Comparison of ENCODE assay signal across 8 cellular contexts in the genomic region with DNA sequence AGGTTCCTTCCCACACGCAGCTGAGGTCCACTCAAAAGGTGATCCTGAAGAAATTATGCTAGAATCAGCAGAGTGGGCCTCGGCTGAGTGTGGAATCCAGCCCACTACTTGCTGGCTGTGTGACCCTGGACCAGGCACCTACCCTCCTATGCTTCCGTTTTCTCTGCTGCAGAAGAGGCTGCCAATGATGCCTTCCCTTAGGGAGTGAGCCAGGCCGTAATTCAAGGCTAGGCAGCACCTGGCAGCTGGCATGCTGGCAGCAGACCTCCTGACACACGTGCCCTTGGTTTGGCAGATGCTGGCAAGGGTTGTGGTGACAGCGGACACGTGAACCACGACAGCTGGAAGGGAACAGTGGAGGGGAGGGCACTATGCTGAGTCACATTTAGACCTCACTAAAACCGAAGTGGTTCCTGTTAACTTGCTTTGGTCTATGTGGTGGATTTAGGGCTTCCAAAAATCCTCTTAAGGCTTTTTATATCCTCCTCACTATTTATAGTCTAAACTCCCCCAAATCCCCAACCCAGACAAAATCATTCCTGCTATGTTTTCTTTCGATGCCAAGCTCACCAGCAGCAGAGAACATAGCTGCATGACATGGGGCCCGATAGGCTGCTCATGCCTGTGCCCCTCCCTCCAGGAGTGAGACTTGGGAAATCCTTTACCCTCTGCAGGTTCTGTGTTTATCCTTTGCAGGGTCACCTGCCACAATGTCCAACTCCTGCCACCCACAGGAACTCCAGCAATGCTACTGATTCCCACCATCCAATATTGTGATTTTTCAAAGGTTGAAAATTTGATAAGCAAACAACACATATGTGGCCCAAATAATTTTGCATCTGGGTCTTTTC. TPM values are rescaled to one million over a fixed set of nuclear protein-coding genes. Genes with fewer than 3 reads are reported as not detected.
DNase-seq lines count a peak whose midpoint lies in the region; ATAC-seq, FAIRE-seq and TF ChIP-seq lines count a peak whose summit lies in the region.

No MANE protein-coding gene starts in this region.

- H4K20me1 ChIP-seq in BLaER1 treated with 17β-estradiol and CSF1 and Interleukin-3, amounts not matched to agents 10 nM and 100 nM: peaks cover 0 to 51% (median 0%) of the 10 kb centered on the region in 11 experiments; a peak in 9 of 22 replicates

- no peak overlapping the region for H3K4me3 Mint-ChIP-seq in activated B cell treated with CpG ODN at 0.5 μM for 24 hours
- H3K4me3 Mint-ChIP-seq in CD4-positive, alpha-beta memory T cell: no peak overlapping the region

- H3K4me3 ChIP-seq in BLaER1 treated with 17β-estradiol and CSF1 and Interleukin-3, amounts not matched to agents 10 nM and 100 nM: no peak overlapping the region
- no peak overlapping the region for H3K4me3 ChIP-seq in Jurkat, Clone E6-1 (ENCODE audit: low read length)
- no peak overlapping the region for H3K4me3 ChIP-seq in left lung
- H3K4me3 ChIP-seq in CD4-positive, alpha-beta memory T cell (ENCODE audit: low read length in 2 of 2): no peak overlapping the region

- TF ChIP-seq CTCF in activated B cell treated with CpG ODN at 0.5 μM for 24 hours (IDR thresholded peaks at IDR 0.05) (no peak), left lung (IDR thresholded peaks at IDR 0.05) (no peak)

- peaks cover 0 to 32% (median 0%) of the 10 kb centered on the region in 11 experiments; a peak in 4 of 22 replicates for H3K27me3 ChIP-seq in BLaER1 treated with 17β-estradiol and CSF1 and Interleukin-3, amounts not matched to agents 10 nM and 100 nM
- H3K27me3 ChIP-seq in left lung: peaks cover 0 to 56% of the 10 kb centered on the region in 2 donors
- H3K27me3 ChIP-seq in CD4-positive, alpha-beta memory T cell (ENCODE audit: insufficient read depth, low read length): peaks cover 4% of the 10 kb centered on the region

- DNase-seq in Jurkat, Clone E6-1 (ENCODE audit: low read depth, low spot score): peak; percentile 81
- DNase-seq in activated B cell treated with CpG ODN at 0.5 μM for 24 hours: no peak
- peak; percentile 42 for DNase-seq in sciatic nerve (ENCODE audit: low spot score)
- DNase-seq in left lung: no peak
- DNase-seq in GM19239 (ENCODE audit: insufficient read length, low spot score): no peak
- DNase-seq in CD4-positive, alpha-beta memory T cell: no peak

- FAIRE-seq in GM19239 (lab: Jason Lieb, UNC): no peak

- H3K9me3 ChIP-seq in BLaER1 treated with 17β-estradiol and CSF1 and Interleukin-3, amounts not matched to agents 10 nM and 100 nM (replicated peaks in 1 of 11): no peaks in the 10 kb centered on the region
- H3K9me3 ChIP-seq in left lung: no peaks in the 10 kb centered on the region
- no peaks in the 10 kb centered on the region for H3K9me3 ChIP-seq in CD4-positive, alpha-beta memory T cell (ENCODE audit: control insufficient read depth in 1 of 2, low read length in 2 of 2)

- intact Hi-C loops in activated B cell treated with CpG ODN at 0.5 μM for 24 hours (cut with micrococcal nuclease) (loop anchor here (2.0 to 5.0 kb wide), 2 partner anchors 93 to 141 kb away; no protein-coding TSS in a partner anchor), sciatic nerve (cut with DNase I) (loop anchor here (10.0 kb wide), 2 partner anchors 125 to 195 kb away; no protein-coding TSS in a partner anchor), left lung (cut with DNase I) (loop anchor here in 1 of 2 donors (10.0 kb wide), 1 partner anchor 195 kb away; no protein-coding TSS in a partner anchor)
- intact Hi-C loops in CD4-positive, alpha-beta memory T cell (cut with micrococcal nuclease): no loop called here

- H3K9me3 Mint-ChIP-seq in activated B cell treated with CpG ODN at 0.5 μM for 24 hours: no peaks in the 10 kb centered on the region
- no peaks in the 10 kb centered on the region for H3K9me3 Mint-ChIP-seq in CD4-positive, alpha-beta memory T cell

- POLR2A ChIA-PET in activated B cell treated with CpG ODN at 0.5 μM for 24 hours (lab: Charles Lee): no interaction called here
- POLR2A ChIA-PET in CD4-positive, alpha-beta memory T cell (lab: Charles Lee; ENCODE audit: partially characterized antibody): no interaction called here

- peak overlapping the region in 2 of 11 experiments; percentile 15 to 51; a peak in 3 of 22 replicates for H3K9ac ChIP-seq in BLaER1 treated with 17β-estradiol and CSF1 and Interleukin-3, amounts not matched to agents 10 nM and 100 nM

- ATAC-seq in GM19395 (IDR thresholded peaks at IDR 0.05; ENCODE audit: unreplicated experiment) (peak; percentile 59), activated B cell treated with CpG ODN at 0.5 μM for 24 hours (ENCODE audit: low read depth) (peak; percentile 34), sciatic nerve (no peak), left lung (no peak)

- no peaks in the 10 kb centered on the region for H3K36me3 ChIP-seq in BLaER1 treated with 17β-estradiol and CSF1 and Interleukin-3, amounts not matched to agents 10 nM and 100 nM
- no peaks in the 10 kb centered on the region for H3K36me3 ChIP-seq in left lung
- H3K36me3 ChIP-seq in CD4-positive, alpha-beta memory T cell (ENCODE audit: insufficient read depth, low read length): no peaks in the 10 kb centered on the region

- H3K27ac ChIP-seq in BLaER1 treated with 17β-estradiol and CSF1 and Interleukin-3, amounts not matched to agents 10 nM and 100 nM: peak overlapping the region in 4 of 11 experiments; percentile 36 to 68 (median 59); a peak in 8 of 22 replicates
- H3K27ac ChIP-seq in left lung: no peak overlapping the region
- no peak overlapping the region for H3K27ac ChIP-seq in CD4-positive, alpha-beta memory T cell (ENCODE audit: low read depth, low read length)

- CTCF ChIA-PET in activated B cell treated with CpG ODN at 0.5 μM for 24 hours (lab: Charles Lee): interaction anchor here (1.0 kb wide), 1 partner anchor 207 kb away, joined by 3 read pairs; no protein-coding TSS in a partner anchor
- CTCF ChIA-PET in CD4-positive, alpha-beta memory T cell (lab: Charles Lee; ENCODE audit: partially characterized antibody): interaction anchor here (2.0 kb wide), 1 partner anchor 12 kb away, joined by 4 read pairs; no protein-coding TSS in a partner anchor

- peak overlapping the region; percentile 54 to 99 (median 91) for H3K4me2 ChIP-seq in BLaER1 treated with 17β-estradiol and CSF1 and Interleukin-3, amounts not matched to agents 10 nM and 100 nM

- H3K36me3 Mint-ChIP-seq in activated B cell treated with CpG ODN at 0.5 μM for 24 hours (ENCODE audit: low read depth): no peaks in the 10 kb centered on the region
- no peaks in the 10 kb centered on the region for H3K36me3 Mint-ChIP-seq in CD4-positive, alpha-beta memory T cell

- H3K27me3 Mint-ChIP-seq in activated B cell treated with CpG ODN at 0.5 μM for 24 hours: peaks cover 41% of the 10 kb centered on the region
- H3K27me3 Mint-ChIP-seq in CD4-positive, alpha-beta memory T cell: peaks cover 25 to 51% of the 10 kb centered on the region in 2 donors

- H3K27ac Mint-ChIP-seq in activated B cell treated with CpG ODN at 0.5 μM for 24 hours: no peak overlapping the region
- peak overlapping the region in 1 of 7 donors; percentile 28 for H3K27ac Mint-ChIP-seq in CD4-positive, alpha-beta memory T cell

- H3K4me1 Mint-ChIP-seq in activated B cell treated with CpG ODN at 0.5 μM for 24 hours: peaks cover 29% of the 10 kb centered on the region
- peaks cover 8 to 10% (median 9%) of the 10 kb centered on the region in 4 donors for H3K4me1 Mint-ChIP-seq in CD4-positive, alpha-beta memory T cell

- peaks cover 48 to 86% (median 81%) of the 10 kb centered on the region in 10 experiments for H3K4me1 ChIP-seq in BLaER1 treated with 17β-estradiol and CSF1 and Interleukin-3, amounts not matched to agents 10 nM and 100 nM
- no peaks in the 10 kb centered on the region for H3K4me1 ChIP-seq in left lung
- H3K4me1 ChIP-seq in CD4-positive, alpha-beta memory T cell (ENCODE audit: insufficient read depth, low read length): peaks cover 5% of the 10 kb centered on the region

RNA-seq across cellular contexts. Expression of gene PCSK6, which starts 10.6 kb away (rescaled TPM):
- polyA plus RNA-seq in Jurkat, Clone E6-1 (2012; ENCODE audit: insufficient read depth, insufficient read length): 9.2 TPM
- total RNA-seq in activated B cell treated with CpG ODN at 0.5 μM for 24 hours (0.78 and 1.1 TPM in 2 replicates), sciatic nerve (13.9 TPM), left lung (1 to 10 TPM; 7.7 to 7.8 TPM)
- under 1 TPM; 0.41 to 0.53 TPM for total RNA-seq in CD4-positive, alpha-beta memory T cell
- under 1 TPM; 0.08 to 0.24 TPM for polyA plus RNA-seq in CD4-positive, alpha-beta memory T cell

Comparison
In these comparisons a context has a peak if more than half of its experiments do, and no peak if none do; other contexts are left out.
1. ATAC-seq: peak in GM19395 (single experiment) and activated B cell treated with CpG ODN at 0.5 μM for 24 hours (single experiment); none in sciatic nerve (single experiment) and left lung (single experiment).
2. DNase-seq: peak in Jurkat, Clone E6-1 (single experiment) and sciatic nerve (single experiment); none in activated B cell treated with CpG ODN at 0.5 μM for 24 hours (single experiment), left lung (0 of 2), GM19239 (single experiment) and CD4-positive, alpha-beta memory T cell (0 of 5).